ENCODE assay signal across 16 cellular contexts in genomic region chr14:77200406-77200985, GRCh38. TPM values are rescaled to one million over a fixed set of nuclear protein-coding genes. Genes with fewer than 3 reads are reported as not detected.
"Had no signal": no experiment of that assay in that cellular context is flagged by ENCODE, and none has a peak within 500 bp of the region (broad histone marks: within the 10 kb centered on the region; RNA-seq: fewer than 3 reads in every experiment).

No MANE protein-coding gene starts in this region.

- H3K4me1 ChIP-seq: adrenal gland, right atrium auricular region, thyroid gland had no signal

- H3K9me3 Mint-ChIP-seq: activated B cell treated with CpG ODN at 0.5 μM for 24 hours; activated CD4-positive, alpha-beta T cell treated with anti-CD3 and anti-CD28 coated beads, Interleukin-2, amount 10 ng/mL, durations not matched to agents 24 days and 14 days; activated naive CD4-positive, alpha-beta T cell treated with anti-CD3 and anti-CD28 coated beads for 36 hours; activated T-helper 17 cell treated with anti-CD3 and anti-CD28 coated beads, Interleukin-2, amount 50 U/mL, for 72 hours had no signal

- H3K27ac Mint-ChIP-seq: activated B cell treated with CpG ODN at 0.5 μM for 24 hours; activated CD4-positive, alpha-beta T cell treated with anti-CD3 and anti-CD28 coated beads, Interleukin-2, amount 10 ng/mL, durations not matched to agents 24 days and 14 days; activated naive CD4-positive, alpha-beta T cell treated with anti-CD3 and anti-CD28 coated beads for 36 hours; activated T-helper 17 cell treated with anti-CD3 and anti-CD28 coated beads, Interleukin-2, amount 50 U/mL, for 72 hours; naive B cell had no signal

- ATAC-seq: activated T-helper 17 cell treated with anti-CD3 and anti-CD28 coated beads, Interleukin-2, amount 50 U/mL, for 72 hours had no signal

- H3K4me2 ChIP-seq: hepatocyte had no signal

- H3K27me3 ChIP-seq: adrenal gland, hepatocyte, right atrium auricular region, thyroid gland had no signal

- H3K4me3 ChIP-seq: adrenal gland, coronary artery, hepatocyte, right atrium auricular region, thyroid gland had no signal

- H3K4me3 Mint-ChIP-seq: activated B cell treated with CpG ODN at 0.5 μM for 24 hours; activated CD4-positive, alpha-beta T cell treated with anti-CD3 and anti-CD28 coated beads, Interleukin-2, amount 10 ng/mL, durations not matched to agents 24 days and 14 days; activated naive CD4-positive, alpha-beta T cell treated with anti-CD3 and anti-CD28 coated beads for 36 hours; activated T-helper 17 cell treated with anti-CD3 and anti-CD28 coated beads, Interleukin-2, amount 50 U/mL, for 72 hours; naive B cell had no signal

- H3K27ac ChIP-seq: adrenal gland, coronary artery, hepatocyte, neutrophil, right atrium auricular region, thyroid gland had no signal

- H3K36me3 Mint-ChIP-seq: naive B cell had no signal

- H3K4me1 Mint-ChIP-seq: activated B cell treated with CpG ODN at 0.5 μM for 24 hours; activated CD4-positive, alpha-beta T cell treated with anti-CD3 and anti-CD28 coated beads, Interleukin-2, amount 10 ng/mL, durations not matched to agents 24 days and 14 days; activated T-helper 17 cell treated with anti-CD3 and anti-CD28 coated beads, Interleukin-2, amount 50 U/mL, for 72 hours; naive B cell had no signal

- DNase-seq: activated B cell treated with CpG ODN at 0.5 μM for 24 hours; activated CD4-positive, alpha-beta T cell treated with anti-CD3 and anti-CD28 coated beads, Interleukin-2, amount 10 ng/mL, durations not matched to agents 24 days and 14 days; activated naive CD4-positive, alpha-beta T cell treated with anti-CD3 and anti-CD28 coated beads for 36 hours; adrenal gland; caudate nucleus; effector CD4-positive, alpha-beta T cell; midbrain; naive B cell; small intestine; thyroid gland had no signal

- H2AFZ ChIP-seq: hepatocyte had no signal

- H3K36me3 ChIP-seq: adrenal gland, neutrophil, right atrium auricular region, thyroid gland had no signal

- H3K9me3 ChIP-seq: adrenal gland, neutrophil, right atrium auricular region, thyroid gland had no signal

- H3K79me2 ChIP-seq: hepatocyte had no signal

RNA-seq across cellular contexts. Expression of gene ZDHHC22, which starts 58.9 kb away (rescaled TPM):
- total RNA-seq: activated B cell treated with CpG ODN at 0.5 μM for 24 hours; activated CD4-positive, alpha-beta T cell treated with anti-CD3 and anti-CD28 coated beads, Interleukin-2, amount 10 ng/mL, durations not matched to agents 24 days and 14 days; activated naive CD4-positive, alpha-beta T cell treated with anti-CD3 and anti-CD28 coated beads for 36 hours; activated T-helper 17 cell treated with anti-CD3 and anti-CD28 coated beads, Interleukin-2, amount 50 U/mL, for 72 hours; hepatocyte; lower leg skin; right atrium auricular region; thyroid gland had no signal
- polyA plus RNA-seq: hepatocyte had no signal
